13 cellular contexts compared by ENCODE assay signal in the genomic region with DNA sequence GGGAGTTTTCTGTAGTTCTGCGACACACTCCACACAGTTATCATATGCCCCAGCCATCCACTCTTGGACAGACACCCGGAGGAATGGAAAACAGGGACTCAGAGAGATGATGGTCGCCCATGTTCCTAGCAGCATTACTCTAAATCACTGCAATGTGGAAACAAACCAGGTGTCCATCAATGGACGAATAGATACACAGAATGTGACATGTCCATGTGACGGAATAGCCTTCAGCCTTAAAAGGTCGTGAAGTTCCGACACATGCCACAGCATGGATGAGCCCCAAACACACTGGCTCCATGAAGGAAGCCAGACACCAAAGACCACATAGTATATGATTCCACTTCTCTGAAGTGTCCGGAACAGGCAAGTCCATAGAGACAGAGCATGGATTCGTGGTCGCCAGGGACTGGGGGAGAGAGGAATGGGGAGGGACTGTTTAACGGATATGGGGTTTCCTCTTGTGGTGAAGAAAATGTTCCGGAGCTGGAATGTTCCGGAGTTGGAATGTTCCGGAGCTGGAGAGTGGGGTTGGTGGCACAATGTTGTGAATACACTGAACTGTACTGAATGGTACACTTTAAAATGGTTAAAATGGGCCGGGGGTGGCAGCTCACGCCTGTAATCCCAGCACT. TPM values are rescaled to one million over a fixed set of nuclear protein-coding genes. Genes with fewer than 3 reads are reported as not detected.
DNase-seq lines count a peak whose midpoint lies in the region; FAIRE-seq and TF ChIP-seq lines count a peak whose summit lies in the region.
"Had no signal": no experiment of that assay in that cellular context is flagged by ENCODE, and none has a peak within 500 bp of the region (broad histone marks: within the 10 kb centered on the region; RNA-seq: fewer than 3 reads in every experiment).

No MANE protein-coding gene starts in this region.

- no peaks in the 10 kb centered on the region for H3K27me3 Mint-ChIP-seq in neural crest cell (ENCODE audit: low read depth)

- no peak overlapping the region for H3K56ac ChIP-seq in H1 (replicated peaks; ENCODE audit: insufficient read length, low read depth, low read length)

- H3K27me3 ChIP-seq in BLaER1 treated with 17β-estradiol and CSF1 and Interleukin-3, amounts not matched to agents 10 nM and 100 nM, result peaks cover 0 to 2% (median 0%) of the 10 kb centered on the region in 11 experiments; a peak in 1 of 22 replicates
- H3K27me3 ChIP-seq in GM23248 (replicated peaks; ENCODE audit: insufficient read depth) (no peaks in the 10 kb centered on the region), H1 (replicated peaks in 1 of 4; ENCODE audit: control insufficient read depth in 3 of 4, extremely low read depth in 1 of 4, insufficient read depth in 3 of 4, low read length in 3 of 4) (no peaks in the 10 kb centered on the region; a peak in 1 of 7 replicates)
- H3K27me3 ChIP-seq: adrenal gland had no signal

- POLR2A ChIA-PET in H1 (lab: Charles Lee; ENCODE audit: partially characterized antibody), result interaction anchor here (1.3 kb wide), 1 partner anchor 30 kb away, joined by 4 read pairs; no protein-coding TSS in a partner anchor

- H2BK15ac ChIP-seq in H1 (ENCODE audit: low read length), result no peak overlapping the region

- no peak for FAIRE-seq in H1 (lab: Jason Lieb, UNC)

- H3K23me2 ChIP-seq in H1 (ENCODE audit: low read depth, low read length), result peaks cover 2% of the 10 kb centered on the region; the same call in 1 of the 2 replicates

- no peak overlapping the region for H3K4me3 ChIP-seq in BLaER1 treated with 17β-estradiol and CSF1 and Interleukin-3, amounts not matched to agents 10 nM and 100 nM
- no peak overlapping the region for H3K4me3 ChIP-seq in GM23248
- no peak overlapping the region for H3K4me3 ChIP-seq in H1 (ENCODE audit: extremely low read depth in 1 of 4, insufficient read depth in 2 of 4, low read depth in 3 of 4, low read length in 4 of 4)
- H3K4me3 ChIP-seq: adrenal gland, mucosa of descending colon had no signal

- H3K79me1 ChIP-seq in H1 (ENCODE audit: low read depth, low read length), result no peaks in the 10 kb centered on the region

- H3K9me2 ChIP-seq in GM23248 (ENCODE audit: insufficient read depth), result no peaks in the 10 kb centered on the region

- peak overlapping the region; percentile 66; the same call in 1 of the 2 replicates for H2AK5ac ChIP-seq in H1 (ENCODE audit: low read depth, low read length)

- H3K4ac ChIP-seq in H1 (replicated peaks; ENCODE audit: insufficient read length, low read depth, low read length), result no peak overlapping the region

- H4K5ac ChIP-seq in H1 (ENCODE audit: insufficient read length, low read depth, low read length), result no peak overlapping the region

- peaks cover 0 to 14% (median 0%) of the 10 kb centered on the region in 11 experiments; a peak in 2 of 22 replicates for H4K20me1 ChIP-seq in BLaER1 treated with 17β-estradiol and CSF1 and Interleukin-3, amounts not matched to agents 10 nM and 100 nM
- H4K20me1 ChIP-seq in GM23248 (ENCODE audit: insufficient read depth), result no peaks in the 10 kb centered on the region
- H4K20me1 ChIP-seq in H1 (replicated peaks in 1 of 2; ENCODE audit: control insufficient read depth in 1 of 2, insufficient read depth in 2 of 2, low read length in 2 of 2), result no peaks in the 10 kb centered on the region

- H4K91ac ChIP-seq in H1 (replicated peaks; ENCODE audit: insufficient read length, low read length), result no peak overlapping the region

- WGBS in GM23248 (ENCODE audit: low coverage in 1 of 2, low lambda C conversion rate in 2 of 2, missing lambda C conversion rate in 2 of 2), 2 experiments, result 88 to 90% methylated on average over 16 of the region's 16 CpGs
- 86% methylated on average over 16 of the region's 16 CpGs; no CpG with 5 or more reads in 1 of the 2 experiments for WGBS in H1 (ENCODE audit: extremely low coverage in 1 of 2, insufficient coverage in 1 of 2, insufficient read length in 1 of 2, insufficient replicate concordance in 2 of 2, low coverage in 1 of 2, low lambda C conversion rate in 2 of 2, missing lambda C conversion rate in 1 of 2), 2 experiments

- in situ Hi-C loops in GM23248 (cut with MboI), result no loop called here

- peak overlapping the region; percentile 34; the same call in 1 of the 2 replicates for H2AFZ ChIP-seq in GM23248
- no peak overlapping the region for H2AFZ ChIP-seq in H1 (ENCODE audit: low read length)

- H3K27ac Mint-ChIP-seq in neural crest cell (ENCODE audit: unreplicated experiment), result no peak overlapping the region
- H3K27ac Mint-ChIP-seq: H9 had no signal

- H2BK120ac ChIP-seq in H1 (replicated peaks; ENCODE audit: low read depth, low read length), result no peak overlapping the region

- H3K9me3 ChIP-seq in BLaER1 treated with 17β-estradiol and CSF1 and Interleukin-3, amounts not matched to agents 10 nM and 100 nM (replicated peaks in 1 of 11), result no peaks in the 10 kb centered on the region
- H3K9me3 ChIP-seq in GM23248 (ENCODE audit: low read depth) (no peaks in the 10 kb centered on the region), H1 (ENCODE audit: insufficient read depth in 2 of 2, low read depth in 1 of 2, low read length in 1 of 2) (no peaks in the 10 kb centered on the region; a peak in 1 of 4 replicates)
- H3K9me3 ChIP-seq: adrenal gland, mucosa of descending colon had no signal

- H3K18ac ChIP-seq in H1 (ENCODE audit: extremely low read depth, low read length), result no peak overlapping the region

- H3K36me3 Mint-ChIP-seq in neural crest cell (ENCODE audit: low read depth), result no peaks in the 10 kb centered on the region

- TF ChIP-seq EP300 in H1 (IDR thresholded peaks at IDR 0.05; ENCODE audit: borderline replicate concordance in 1 of 2, low read depth in 2 of 2, low read length in 2 of 2), result no peak

- peak overlapping the region in 3 of 11 experiments; percentile 40 to 61 (median 46); a peak in 4 of 22 replicates for H3K27ac ChIP-seq in BLaER1 treated with 17β-estradiol and CSF1 and Interleukin-3, amounts not matched to agents 10 nM and 100 nM
- H3K27ac ChIP-seq in GM23248 (no peak overlapping the region), H1 (ENCODE audit: low read depth, low read length) (no peak overlapping the region)

- TF ChIP-seq CTCF in H1 (IDR thresholded peaks at IDR 0.05; ENCODE audit: control extremely low read depth in 1 of 3, insufficient read depth in 1 of 3, low read depth in 1 of 3, low read length in 3 of 3) (no peak), neural crest cell (conservative IDR thresholded peaks at IDR 0.05) (no peak)

- no peak for TF ChIP-seq POLR2A in H1 (IDR thresholded peaks at IDR 0.05; ENCODE audit: control extremely low read depth in 1 of 2, low read depth in 2 of 2, low read length in 2 of 2)

- peak overlapping the region; percentile 16; the same call in 1 of the 2 replicates for H2BK20ac ChIP-seq in H1 (ENCODE audit: low read length)

- CTCF ChIA-PET in H1 (lab: Charles Lee; ENCODE audit: partially characterized antibody), result interaction anchor here (0.7 to 3.0 kb wide), 13 partner anchors 9 to 198 kb away, joined by 3 to 10 read pairs (median 4); no protein-coding TSS in a partner anchor

- H3K4me2 ChIP-seq in BLaER1 treated with 17β-estradiol and CSF1 and Interleukin-3, amounts not matched to agents 10 nM and 100 nM, result peak overlapping the region; percentile 39 to 96 (median 66); a peak in 21 of 22 replicates
- H3K4me2 ChIP-seq in GM23248 (ENCODE audit: unreplicated experiment) (peak overlapping the region; percentile 7), H1 (ENCODE audit: insufficient read depth in 1 of 2, low read depth in 2 of 2, low read length in 2 of 2) (no peak overlapping the region)

- H3K23ac ChIP-seq in H1 (ENCODE audit: insufficient read length), result no peak overlapping the region

- peaks cover 20% of the 10 kb centered on the region for H3F3A ChIP-seq in GM23248 (ENCODE audit: insufficient read depth)

- H3K14ac ChIP-seq in H1 (ENCODE audit: insufficient read length), result no peak overlapping the region

- peak overlapping the region; percentile 14 for H3K4me3 Mint-ChIP-seq in neural crest cell
- H3K4me3 Mint-ChIP-seq: H9 had no signal

- no peak overlapping the region for H2BK5ac ChIP-seq in H1 (ENCODE audit: low read depth, low read length)

- DNase-seq in GM23248 (no peak), H1 (ENCODE audit: low read depth in 1 of 2, low spot score in 2 of 2) (no peak), neural crest cell (ENCODE audit: low read depth, low spot score) (no peak), COLO668 (lab: John Stamatoyannopoulos, UW; ENCODE audit: unreplicated experiment) (no peak), NCI-H748 treated with DMSO at 0.1 percent for 48 hours (lab: John Stamatoyannopoulos, UW) (no peak), posterior vena cava (ENCODE audit: low spot score) (no peak), NCI-H1417 treated with DMSO at 0.1 percent for 48 hours (lab: John Stamatoyannopoulos, UW) (no peak)
- DNase-seq: adrenal gland; effector memory CD4-positive, alpha-beta T cell; H9; NCI-H1417 had no signal

- no peak overlapping the region for H4K8ac ChIP-seq in H1 (ENCODE audit: extremely low read depth, insufficient read depth, low read length)

- H3K36me3 ChIP-seq in BLaER1 treated with 17β-estradiol and CSF1 and Interleukin-3, amounts not matched to agents 10 nM and 100 nM, result no peaks in the 10 kb centered on the region
- H3K36me3 ChIP-seq in GM23248 (ENCODE audit: low read depth) (no peaks in the 10 kb centered on the region), H1 (ENCODE audit: control insufficient read depth in 2 of 4, insufficient read depth in 4 of 4, low read length in 3 of 4) (no peaks in the 10 kb centered on the region)
- H3K36me3 ChIP-seq: adrenal gland had no signal

- H3K79me2 ChIP-seq in GM23248 (ENCODE audit: insufficient read depth), result no peaks in the 10 kb centered on the region
- no peaks in the 10 kb centered on the region for H3K79me2 ChIP-seq in H1 (ENCODE audit: control insufficient read depth in 1 of 2, insufficient read depth in 2 of 2, low read length in 2 of 2)

- H3K4me1 Mint-ChIP-seq in neural crest cell, result peaks cover 51% of the 10 kb centered on the region

- TF ChIP-seq RAD21 in H1 (IDR thresholded peaks at IDR 0.05 in 1 of 2, conservative IDR thresholded peaks at IDR 0.05 in 1 of 2; ENCODE audit: low read depth in 2 of 2, low read length in 2 of 2), result no peak

- no peak overlapping the region for H2BK12ac ChIP-seq in H1 (ENCODE audit: low read depth, low read length)

- no peaks in the 10 kb centered on the region for H3K9me3 Mint-ChIP-seq in neural crest cell
- H3K9me3 Mint-ChIP-seq: H9 had no signal

- intact Hi-C loops in posterior vena cava (cut with DNase I), result no loop called here

- H3K9ac ChIP-seq in BLaER1 treated with 17β-estradiol and CSF1 and Interleukin-3, amounts not matched to agents 10 nM and 100 nM, result peak overlapping the region in 2 of 11 experiments; percentile 2 to 53; a peak in 2 of 22 replicates
- H3K9ac ChIP-seq in GM23248, result no peak overlapping the region
- H3K9ac ChIP-seq in H1 (replicated peaks in 1 of 4; ENCODE audit: extremely low read depth in 1 of 4, low read depth in 3 of 4, low read length in 3 of 4), result no peak overlapping the region

- peaks cover 54 to 73% (median 67%) of the 10 kb centered on the region in 10 experiments for H3K4me1 ChIP-seq in BLaER1 treated with 17β-estradiol and CSF1 and Interleukin-3, amounts not matched to agents 10 nM and 100 nM
- H3K4me1 ChIP-seq in GM23248 (ENCODE audit: insufficient read depth) (peaks cover 40% of the 10 kb centered on the region), H1 (replicated peaks in 1 of 4; ENCODE audit: control insufficient read depth in 3 of 4, insufficient read depth in 4 of 4, low read length in 3 of 4) (peaks cover 0 to 17% (median 2%) of the 10 kb centered on the region in 4 experiments; a peak in 6 of 7 replicates)

RNA-seq across cellular contexts. Expression of gene AFAP1, which starts 28.7 kb away (rescaled TPM):
- 103 and 152 TPM in 2 replicates for total RNA-seq in GM23248 (2014; rRNA removed; shearing (Covaris generic))
- polyA plus RNA-seq in GM23248 (2016; fragmentation: Nextera tagmentation; extraction: Ambion mirVana), result 52.0 and 54.4 TPM in 2 replicates
- 16.2 and 18.2 TPM in 2 replicates for total RNA-seq in H1 (2021; fragmentation: NEBNext Ultra II Directional; extraction: Animal tissue kit (Norgen Biotek cat#: 25700))
- 3.6 and 5.1 TPM in 2 replicates for polyA plus RNA-seq in H1 (2011; rRNA removed)
- polyA plus RNA-seq in H1 (2011; cell fraction: cytosol; rRNA removed), result 3.6 TPM
- polyA plus RNA-seq in H1 (2011; cell fraction: nucleus; rRNA removed), result 9.3 TPM
- polyA plus RNA-seq in H1 (2012, experiment 1 of 2), result 5.8 to 7.5 TPM (median 6.7 TPM) in 4 replicates
- 2.7 TPM for polyA plus RNA-seq in H1 (2012, experiment 2 of 2)
- polyA plus RNA-seq in H1 (2013, experiment 1 of 2), result 7.8 TPM
- 7.8 TPM for polyA plus RNA-seq in H1 (2013, experiment 2 of 2)
- 8.1 and 10.5 TPM in 2 replicates for polyA minus RNA-seq in H1 (2011; rRNA and poly(A)+ RNA removed)
- 5.6 TPM for polyA minus RNA-seq in H1 (2011; cell fraction: cytosol; rRNA and poly(A)+ RNA removed)
- 16.3 TPM for polyA minus RNA-seq in H1 (2011; cell fraction: nucleus; rRNA and poly(A)+ RNA removed)
- 25.4 and 28.1 TPM in 2 replicates for total RNA-seq in neural crest cell
- 10 to 100 TPM; 45.3 TPM for total RNA-seq in posterior vena cava

Comparison
In these comparisons a context has a peak if more than half of its experiments do, and no peak if none do; other contexts are left out.
1. H3K4me2 ChIP-seq: peak in BLaER1 treated with 17β-estradiol and CSF1 and Interleukin-3, amounts not matched to agents 10 nM and 100 nM (11 of 11) and GM23248 (single experiment); none in H1 (0 of 2).